In genomic region chr17:5526821-5527598, GRCh38 we compare ENCODE assay signal across 8 cellular contexts. TPM values are rescaled to one million over a fixed set of nuclear protein-coding genes. Genes with fewer than 3 reads are reported as not detected.
DNase-seq lines count a peak whose midpoint lies in the region; ATAC-seq lines count a peak whose summit lies in the region.

No MANE protein-coding gene starts in this region.

- no peaks in the 10 kb centered on the region for H3K9me3 Mint-ChIP-seq in activated CD4-positive, alpha-beta T cell treated with anti-CD3 and anti-CD28 coated beads, Interleukin-2, amount 10 ng/mL, durations not matched to agents 7 days and 5 days
- H3K9me3 Mint-ChIP-seq in stimulated activated effector memory CD8-positive, alpha-beta T cell treated with anti-CD3 and anti-CD28 coated beads, Interleukin-12 subunit alpha, Interleukin-12 subunit beta, amount 100 ng/mL, for 72 hours: no peaks in the 10 kb centered on the region

- no peaks in the 10 kb centered on the region for H3K36me3 ChIP-seq in H7 (replicated peaks; ENCODE audit: control insufficient read depth, insufficient read depth, low read length)

- H3K36me3 Mint-ChIP-seq in activated CD4-positive, alpha-beta T cell treated with anti-CD3 and anti-CD28 coated beads, Interleukin-2, amount 10 ng/mL, durations not matched to agents 7 days and 5 days (ENCODE audit: low read depth): peaks cover 59% of the 10 kb centered on the region
- peaks cover 89% of the 10 kb centered on the region for H3K36me3 Mint-ChIP-seq in stimulated activated effector memory CD8-positive, alpha-beta T cell treated with anti-CD3 and anti-CD28 coated beads, Interleukin-12 subunit alpha, Interleukin-12 subunit beta, amount 100 ng/mL, for 72 hours

- DNase-seq in COLO668 (lab: John Stamatoyannopoulos, UW; ENCODE audit: unreplicated experiment): peak; percentile 71
- DNase-seq in M059J (ENCODE audit: low read depth): peak; percentile 98
- peak; percentile 25 for DNase-seq in activated CD4-positive, alpha-beta T cell treated with anti-CD3 and anti-CD28 coated beads, Interleukin-2, amount 10 ng/mL, durations not matched to agents 7 days and 5 days
- peak; percentile 80 for DNase-seq in epidermal melanocyte (ENCODE audit: insufficient read length, low spot score)
- peak; percentile 100 for DNase-seq in myocyte (ENCODE audit: low read depth)
- peak; percentile 11 to 60 for DNase-seq in stimulated activated effector memory CD8-positive, alpha-beta T cell treated with anti-CD3 and anti-CD28 coated beads, Interleukin-12 subunit alpha, Interleukin-12 subunit beta, amount 100 ng/mL, for 72 hours (ENCODE audit: low spot score in 2 of 2)
- no peak for DNase-seq in NCI-H128 (lab: John Stamatoyannopoulos, UW; ENCODE audit: unreplicated experiment)
- DNase-seq in H7: no peak

- ATAC-seq in stimulated activated effector memory CD8-positive, alpha-beta T cell treated with anti-CD3 and anti-CD28 coated beads, Interleukin-12 subunit alpha, Interleukin-12 subunit beta, amount 100 ng/mL, for 72 hours: peak; percentile 99

- POLR2A ChIA-PET in activated CD4-positive, alpha-beta T cell treated with anti-CD3 and anti-CD28 coated beads, Interleukin-2, amount 10 ng/mL, durations not matched to agents 7 days and 5 days (lab: Charles Lee): interaction anchor here (0.6 kb wide), 1 partner anchor 33 kb away, joined by 3 read pairs; no protein-coding TSS in a partner anchor

- peak overlapping the region; percentile 65 for H3K27ac Mint-ChIP-seq in activated CD4-positive, alpha-beta T cell treated with anti-CD3 and anti-CD28 coated beads, Interleukin-2, amount 10 ng/mL, durations not matched to agents 7 days and 5 days
- peak overlapping the region; percentile 84 for H3K27ac Mint-ChIP-seq in stimulated activated effector memory CD8-positive, alpha-beta T cell treated with anti-CD3 and anti-CD28 coated beads, Interleukin-12 subunit alpha, Interleukin-12 subunit beta, amount 100 ng/mL, for 72 hours

- H3K4me1 Mint-ChIP-seq in activated CD4-positive, alpha-beta T cell treated with anti-CD3 and anti-CD28 coated beads, Interleukin-2, amount 10 ng/mL, durations not matched to agents 7 days and 5 days: peaks cover 12% of the 10 kb centered on the region
- H3K4me1 Mint-ChIP-seq in stimulated activated effector memory CD8-positive, alpha-beta T cell treated with anti-CD3 and anti-CD28 coated beads, Interleukin-12 subunit alpha, Interleukin-12 subunit beta, amount 100 ng/mL, for 72 hours: peaks cover 14% of the 10 kb centered on the region

- no peaks in the 10 kb centered on the region for H3K27me3 Mint-ChIP-seq in activated CD4-positive, alpha-beta T cell treated with anti-CD3 and anti-CD28 coated beads, Interleukin-2, amount 10 ng/mL, durations not matched to agents 7 days and 5 days

- no peak overlapping the region for H3K4me3 Mint-ChIP-seq in activated CD4-positive, alpha-beta T cell treated with anti-CD3 and anti-CD28 coated beads, Interleukin-2, amount 10 ng/mL, durations not matched to agents 7 days and 5 days
- H3K4me3 Mint-ChIP-seq in stimulated activated effector memory CD8-positive, alpha-beta T cell treated with anti-CD3 and anti-CD28 coated beads, Interleukin-12 subunit alpha, Interleukin-12 subunit beta, amount 100 ng/mL, for 72 hours: no peak overlapping the region

- no peaks in the 10 kb centered on the region for H3K27me3 ChIP-seq in H7 (ENCODE audit: control insufficient read depth, insufficient read depth, low read length)

- CTCF ChIA-PET in activated CD4-positive, alpha-beta T cell treated with anti-CD3 and anti-CD28 coated beads, Interleukin-2, amount 10 ng/mL, durations not matched to agents 7 days and 5 days (lab: Charles Lee): interaction anchor here (0.5 to 1.3 kb wide), 3 partner anchors 9 to 106 kb away, joined by 3 to 5 read pairs (median 3); no protein-coding TSS in a partner anchor

- no peak overlapping the region for H3K4me3 ChIP-seq in H7 (ENCODE audit: insufficient read depth, low read depth, low read length)

RNA-seq across cellular contexts. Expression of gene MIS12, which starts 40.6 kb away (rescaled TPM):
- total RNA-seq in M059J (2014; rRNA removed; shearing (Covaris generic)): 32.6 and 35.6 TPM in 2 replicates
- total RNA-seq in activated CD4-positive, alpha-beta T cell treated with anti-CD3 and anti-CD28 coated beads, Interleukin-2, amount 10 ng/mL, durations not matched to agents 7 days and 5 days: 10 to 100 TPM; 33.1 to 39.8 TPM
- 21.9 and 22.6 TPM in 2 replicates for total RNA-seq in myocyte
- polyA plus RNA-seq in myocyte (2012): 10.6 TPM
- total RNA-seq in H7 (2014; rRNA removed; shearing (Covaris generic)): 21.5 and 29.9 TPM in 2 replicates

RNA-seq across cellular contexts. Expression of gene DERL2, which starts 41.0 kb away (rescaled TPM):
- total RNA-seq in M059J (2014; rRNA removed; shearing (Covaris generic)): 75.0 and 77.8 TPM in 2 replicates
- total RNA-seq in activated CD4-positive, alpha-beta T cell treated with anti-CD3 and anti-CD28 coated beads, Interleukin-2, amount 10 ng/mL, durations not matched to agents 7 days and 5 days: 10 to 100 TPM; 70.3 to 85.1 TPM
- total RNA-seq in myocyte: 59.1 and 68.0 TPM in 2 replicates
- polyA plus RNA-seq in myocyte (2012): 76.7 TPM
- total RNA-seq in H7 (2014; rRNA removed; shearing (Covaris generic)): 24.5 and 27.6 TPM in 2 replicates

RNA-seq across cellular contexts. Expression of gene NLRP1, which starts 57.3 kb away (rescaled TPM):
- 18.3 and 23.5 TPM in 2 replicates for total RNA-seq in M059J (2014; rRNA removed; shearing (Covaris generic))
- 10 to 100 TPM; 81.3 to 82.5 TPM for total RNA-seq in activated CD4-positive, alpha-beta T cell treated with anti-CD3 and anti-CD28 coated beads, Interleukin-2, amount 10 ng/mL, durations not matched to agents 7 days and 5 days
- 31.7 and 46.0 TPM in 2 replicates for total RNA-seq in myocyte
- 56.4 TPM for polyA plus RNA-seq in myocyte (2012)
- 2.5 and 3.2 TPM in 2 replicates for total RNA-seq in H7 (2014; rRNA removed; shearing (Covaris generic))

RNA-seq across cellular contexts. Expression of gene DHX33, which starts 58.2 kb away (rescaled TPM):
- total RNA-seq in M059J (2014; rRNA removed; shearing (Covaris generic)): 7.4 and 8.8 TPM in 2 replicates
- total RNA-seq in activated CD4-positive, alpha-beta T cell treated with anti-CD3 and anti-CD28 coated beads, Interleukin-2, amount 10 ng/mL, durations not matched to agents 7 days and 5 days: 10 to 100 TPM; 14.3 to 18.5 TPM
- total RNA-seq in myocyte: 7.1 and 8.3 TPM in 2 replicates
- polyA plus RNA-seq in myocyte (2012): 9.3 TPM
- total RNA-seq in H7 (2014; rRNA removed; shearing (Covaris generic)): 21.0 and 31.9 TPM in 2 replicates

Comparison
In these comparisons a context has a peak if more than half of its experiments do, and no peak if none do; other contexts are left out.
1. DNase-seq: peak in COLO668 (single experiment), M059J (single experiment), activated CD4-positive, alpha-beta T cell treated with anti-CD3 and anti-CD28 coated beads, Interleukin-2, amount 10 ng/mL, durations not matched to agents 7 days and 5 days (single experiment), epidermal melanocyte (single experiment), myocyte (single experiment) and stimulated activated effector memory CD8-positive, alpha-beta T cell treated with anti-CD3 and anti-CD28 coated beads, Interleukin-12 subunit alpha, Interleukin-12 subunit beta, amount 100 ng/mL, for 72 hours (2 of 2); none in NCI-H128 (single experiment) and H7 (single experiment).